30 cellular contexts compared by ENCODE assay signal in the genomic region with DNA sequence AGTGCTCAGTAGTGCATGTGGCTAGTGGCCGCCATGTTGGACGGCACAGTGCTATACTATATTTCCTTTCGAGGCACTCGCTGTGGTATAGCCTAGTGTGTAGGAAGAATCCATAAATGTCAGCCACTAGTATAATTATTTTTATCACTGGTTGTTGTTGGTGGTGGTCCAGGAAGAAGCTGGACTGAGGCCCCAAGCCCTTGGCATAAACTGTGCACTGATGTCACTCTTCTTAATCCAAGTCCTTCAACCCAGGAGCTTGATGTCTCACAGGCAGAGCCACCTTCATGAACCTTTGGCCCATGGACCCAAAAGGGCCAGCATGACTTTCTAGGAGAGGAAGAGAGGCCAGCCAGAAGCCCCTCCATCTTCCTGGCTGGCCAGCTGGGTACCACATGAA. TPM values are rescaled to one million over a fixed set of nuclear protein-coding genes. Genes with fewer than 3 reads are reported as not detected.
"Had no signal": no experiment of that assay in that cellular context is flagged by ENCODE, and none has a peak within 500 bp of the region (broad histone marks: within the 10 kb centered on the region; RNA-seq: fewer than 3 reads in every experiment).

No MANE protein-coding gene starts in this region.

- H3K27ac ChIP-seq: breast epithelium, neutrophil, suprapubic skin had no signal

- H3K4me1 Mint-ChIP-seq: activated CD4-positive, alpha-beta memory T cell treated with anti-CD3 and anti-CD28 coated beads, Interleukin-2, amount 10 ng/mL, durations not matched to agents 7 days and 5 days; activated CD4-positive, alpha-beta T cell treated with anti-CD3 and anti-CD28 coated beads, Interleukin-2, amount 10 ng/mL, durations not matched to agents 24 days and 14 days; activated T-helper 17 cell treated with anti-CD3 and anti-CD28 coated beads, Interleukin-2, amount 50 U/mL, for 72 hours; central memory CD8-positive, alpha-beta T cell; immature natural killer cell had no signal

- H3K9me3 ChIP-seq: breast epithelium, esophagus muscularis mucosa, mucosa of descending colon, neutrophil, sigmoid colon, suprapubic skin, transverse colon had no signal

- H3K36me3 Mint-ChIP-seq: immature natural killer cell; natural killer cell treated with Interleukin-12 subunit alpha and Interleukin-12 subunit beta and Interleukin-15 and Interleukin-18, amount 100 ng/mL, for 72 hours; stimulated activated naive B cell treated with anti-CD40 and anti-IgM and Interleukin-4, amounts not matched to agents 10 μg/mL and 1 μg/mL and 100 μg/mL, for 72 hours had no signal

- H3K27me3 ChIP-seq: breast epithelium, esophagus muscularis mucosa, neutrophil, sigmoid colon, suprapubic skin, transverse colon had no signal

- H3K9me3 Mint-ChIP-seq: activated CD4-positive, alpha-beta memory T cell treated with anti-CD3 and anti-CD28 coated beads, Interleukin-2, amount 10 ng/mL, durations not matched to agents 7 days and 5 days; activated CD4-positive, alpha-beta T cell treated with anti-CD3 and anti-CD28 coated beads, Interleukin-2, amount 10 ng/mL, durations not matched to agents 24 days and 14 days; activated T-cell treated with anti-CD3 and anti-CD28 coated beads, Interleukin-2, amount 50 U/mL, for 4 hours; activated T-helper 17 cell treated with anti-CD3 and anti-CD28 coated beads, Interleukin-2, amount 50 U/mL, for 72 hours; central memory CD8-positive, alpha-beta T cell; immature natural killer cell; natural killer cell treated with Interleukin-12 subunit alpha and Interleukin-12 subunit beta and Interleukin-15 and Interleukin-18, amount 100 ng/mL, for 72 hours; stimulated activated naive B cell treated with anti-CD40 and anti-IgM and Interleukin-4, amounts not matched to agents 10 μg/mL and 1 μg/mL and 100 μg/mL, for 72 hours had no signal

- H3K4me3 ChIP-seq: breast epithelium, esophagus muscularis mucosa, lung, mucosa of descending colon, sigmoid colon, smooth muscle cell, suprapubic skin, transverse colon had no signal

- H3K27ac Mint-ChIP-seq: activated CD4-positive, alpha-beta memory T cell treated with anti-CD3 and anti-CD28 coated beads, Interleukin-2, amount 10 ng/mL, durations not matched to agents 7 days and 5 days; activated CD4-positive, alpha-beta T cell treated with anti-CD3 and anti-CD28 coated beads, Interleukin-2, amount 10 ng/mL, durations not matched to agents 24 days and 14 days; activated T-helper 17 cell treated with anti-CD3 and anti-CD28 coated beads, Interleukin-2, amount 50 U/mL, for 72 hours; immature natural killer cell; natural killer cell treated with Interleukin-12 subunit alpha and Interleukin-12 subunit beta and Interleukin-15 and Interleukin-18, amount 100 ng/mL, for 72 hours; stimulated activated naive B cell treated with anti-CD40 and anti-IgM and Interleukin-4, amounts not matched to agents 10 μg/mL and 1 μg/mL and 100 μg/mL, for 72 hours had no signal

- DNase-seq: activated CD4-positive, alpha-beta memory T cell treated with anti-CD3 and anti-CD28 coated beads, Interleukin-2, amount 10 ng/mL, durations not matched to agents 7 days and 5 days; activated CD4-positive, alpha-beta T cell treated with anti-CD3 and anti-CD28 coated beads, Interleukin-2, amount 10 ng/mL, durations not matched to agents 24 days and 14 days; activated CD4-positive, CD25-positive, alpha-beta regulatory T cell treated with anti-CD3 and anti-CD28 coated beads, Interleukin-2, amount 50 U/mL, for 72 hours; activated CD8-positive, alpha-beta memory T cell treated with anti-CD3 and anti-CD28 coated beads, Interleukin-2, amount 50 U/mL, for 48 hours; activated gamma-delta T cell treated with Interleukin-2 at 50 U/mL for 16 hours; activated naive CD4-positive, alpha-beta T cell treated with anti-CD3 and anti-CD28 coated beads, Interleukin-2, amount 50 U/mL, for 16 hours; activated T-cell treated with anti-CD3 and anti-CD28 coated beads, Interleukin-2, amount 50 U/mL, for 4 hours; amniotic stem cell; dermis blood vessel endothelial cell; effector CD4-positive, alpha-beta T cell; foreskin melanocyte; hippocampal formation; immature natural killer cell; sigmoid colon; stimulated activated CD4-positive, alpha-beta T cell treated with anti-CD3 and anti-CD28 coated beads, Interleukin-1b, Interleukin-23, amount 100 ng/mL, for 48 hours; stimulated activated CD4-positive, alpha-beta T cell treated with anti-CD3 and anti-CD28 coated beads, Interleukin-4, amount 100 ng/mL, for 4 hours; stimulated activated naive B cell treated with anti-CD40 and anti-IgM and Interleukin-4, amounts not matched to agents 10 μg/mL and 1 μg/mL and 100 μg/mL, for 72 hours; T-helper 2 cell; transverse colon had no signal

- H3K4me3 Mint-ChIP-seq: activated CD4-positive, alpha-beta memory T cell treated with anti-CD3 and anti-CD28 coated beads, Interleukin-2, amount 10 ng/mL, durations not matched to agents 7 days and 5 days; activated CD4-positive, alpha-beta T cell treated with anti-CD3 and anti-CD28 coated beads, Interleukin-2, amount 10 ng/mL, durations not matched to agents 24 days and 14 days; activated T-cell treated with anti-CD3 and anti-CD28 coated beads, Interleukin-2, amount 50 U/mL, for 4 hours; activated T-helper 17 cell treated with anti-CD3 and anti-CD28 coated beads, Interleukin-2, amount 50 U/mL, for 72 hours; central memory CD8-positive, alpha-beta T cell; immature natural killer cell; natural killer cell treated with Interleukin-12 subunit alpha and Interleukin-12 subunit beta and Interleukin-15 and Interleukin-18, amount 100 ng/mL, for 72 hours; stimulated activated naive B cell treated with anti-CD40 and anti-IgM and Interleukin-4, amounts not matched to agents 10 μg/mL and 1 μg/mL and 100 μg/mL, for 72 hours had no signal

- H3K27me3 Mint-ChIP-seq: activated CD4-positive, alpha-beta T cell treated with anti-CD3 and anti-CD28 coated beads, Interleukin-2, amount 10 ng/mL, durations not matched to agents 24 days and 14 days; activated T-helper 17 cell treated with anti-CD3 and anti-CD28 coated beads, Interleukin-2, amount 50 U/mL, for 72 hours; stimulated activated naive B cell treated with anti-CD40 and anti-IgM and Interleukin-4, amounts not matched to agents 10 μg/mL and 1 μg/mL and 100 μg/mL, for 72 hours had no signal

- ATAC-seq: activated T-cell treated with anti-CD3 and anti-CD28 coated beads, Interleukin-2, amount 50 U/mL, for 4 hours; activated T-helper 17 cell treated with anti-CD3 and anti-CD28 coated beads, Interleukin-2, amount 50 U/mL, for 72 hours; left lobe of liver; mucosa of descending colon; natural killer cell treated with Interleukin-12 subunit alpha and Interleukin-12 subunit beta and Interleukin-15 and Interleukin-18, amount 100 ng/mL, for 72 hours; stimulated activated naive B cell treated with anti-CD40 and anti-IgM and Interleukin-4, amounts not matched to agents 10 μg/mL and 1 μg/mL and 100 μg/mL, for 72 hours had no signal

- H3K4me1 ChIP-seq: breast epithelium had no signal

- H3K36me3 ChIP-seq: breast epithelium, esophagus muscularis mucosa, neutrophil, sigmoid colon, suprapubic skin, transverse colon had no signal

RNA-seq across cellular contexts. Expression of a gene that starts 32.5 kb away (rescaled TPM):
- total RNA-seq: activated CD4-positive, alpha-beta T cell treated with anti-CD3 and anti-CD28 coated beads, Interleukin-2, amount 10 ng/mL, durations not matched to agents 24 days and 14 days had no signal

RNA-seq across cellular contexts. Expression of a gene that starts 53.1 kb away (rescaled TPM):
- total RNA-seq: natural killer cell treated with Interleukin-12 subunit alpha and Interleukin-12 subunit beta and Interleukin-15 and Interleukin-18, amount 100 ng/mL, for 72 hours; transverse colon had no signal
